19 cellular contexts compared by ENCODE assay signal in genomic region chr10:110880012-110880411, GRCh38. TPM values are rescaled to one million over a fixed set of nuclear protein-coding genes. Genes with fewer than 3 reads are reported as not detected.
DNase-seq lines count a peak whose midpoint lies in the region; ATAC-seq and TF ChIP-seq lines count a peak whose summit lies in the region.
"Had no signal": no experiment of that assay in that cellular context is flagged by ENCODE, and none has a peak within 500 bp of the region (broad histone marks: within the 10 kb centered on the region; RNA-seq: fewer than 3 reads in every experiment).

No MANE protein-coding gene starts in this region.

- H3K9me3 ChIP-seq in body of pancreas: no peaks in the 10 kb centered on the region
- H3K9me3 ChIP-seq in left lung: no peaks in the 10 kb centered on the region
- no peaks in the 10 kb centered on the region for H3K9me3 ChIP-seq in transverse colon
- H3K9me3 ChIP-seq: adrenal gland, lower lobe of right lung had no signal

- peaks cover 62% of the 10 kb centered on the region for H3K4me1 ChIP-seq in body of pancreas
- peaks cover 0 to 9% of the 10 kb centered on the region in 2 donors for H3K4me1 ChIP-seq in left lung
- H3K4me1 ChIP-seq in transverse colon: peaks cover 17 to 85% (median 42%) of the 10 kb centered on the region in 4 donors

- TF ChIP-seq CTCF in body of pancreas (IDR thresholded peaks at IDR 0.05): no peak
- no peak for TF ChIP-seq CTCF in left lung (IDR thresholded peaks at IDR 0.05)
- no peak for TF ChIP-seq CTCF in transverse colon (IDR thresholded peaks at IDR 0.05)

- TF ChIP-seq EP300 in transverse colon (IDR thresholded peaks at IDR 0.05; ENCODE audit: low read depth): no peak

- H3K4me3 ChIP-seq in body of pancreas (no peak overlapping the region), left lung (no peak overlapping the region), transverse colon (no peak overlapping the region)
- H3K4me3 ChIP-seq: adrenal gland, lower lobe of right lung had no signal

- intact Hi-C loops in Right ventricle myocardium inferior (cut with DNase I): loop anchor here (10.0 kb wide), 1 partner anchor 235 kb away; the partner anchor contains the start of gene RBM20
- intact Hi-C loops in cardiac septum (cut with DNase I): no loop called here
- intact Hi-C loops in body of pancreas (cut with DNase I): loop anchor here (10.0 kb wide), 1 partner anchor 135 kb away; no protein-coding TSS in a partner anchor
- intact Hi-C loops in left lung (cut with DNase I): no loop called here
- intact Hi-C loops in transverse colon (cut with DNase I; ENCODE audit: low total_unique reads): no loop called here

- H3K36me3 ChIP-seq in body of pancreas (replicated peaks in 1 of 2; ENCODE audit: insufficient read depth in 1 of 2, low read depth in 2 of 2) (peaks cover 0 to 16% of the 10 kb centered on the region in 2 donors), left lung (peaks cover 0 to 21% of the 10 kb centered on the region in 2 donors), transverse colon (peaks cover 0 to 63% (median 20%) of the 10 kb centered on the region in 4 donors)

- ATAC-seq in Right ventricle myocardium inferior (peak; percentile 88), body of pancreas (peak; percentile 13), left lung (peak; percentile 62), GM18519 (IDR thresholded peaks at IDR 0.05; ENCODE audit: low FRiP score, unreplicated experiment) (no peak)

- H3K27me3 ChIP-seq in body of pancreas (no peaks in the 10 kb centered on the region), left lung (no peaks in the 10 kb centered on the region), transverse colon (no peaks in the 10 kb centered on the region)
- H3K27me3 ChIP-seq: adrenal gland had no signal

- TF ChIP-seq POLR2A in body of pancreas (IDR thresholded peaks at IDR 0.05) (peak in 1 of 3 donors; percentile 25), transverse colon (IDR thresholded peaks at IDR 0.05) (no peak)

- peak overlapping the region in 3 of 4 donors; percentile 47 to 99 (median 49) for H3K27ac ChIP-seq in body of pancreas
- no peak overlapping the region for H3K27ac ChIP-seq in left lung
- peak overlapping the region; percentile 15 to 29 (median 20) for H3K27ac ChIP-seq in transverse colon
- H3K27ac ChIP-seq: adrenal gland, lower lobe of right lung, VCaP had no signal

- DNase-seq in Right ventricle myocardium inferior (ENCODE audit: missing footprints) (no peak), cardiac septum (ENCODE audit: low spot score) (no peak), body of pancreas (no peak), left lung (no peak), transverse colon (no peak), globus pallidus (ENCODE audit: low spot score) (no peak)
- no peak for DNase-seq in stimulated activated CD4-positive, alpha-beta T cell treated with anti-CD3 and anti-CD28 coated beads, Interleukin-4, amount 100 ng/mL, for 24 hours
- DNase-seq: adrenal gland, GDM1, H9, Karpas-422, lower lobe of right lung, NCI-H1105 treated with DMSO at 0.1 percent for 48 hours, NCI-H774, RPMI8226, substantia nigra, SW 1271 had no signal

- in situ Hi-C loops in transverse colon (cut with MboI; ENCODE audit: low pct_ligation_motif_present in 1 of 4, low pct_unique_long_range_greater_than_20kb in 1 of 4, low sequenced_read_pairs in 3 of 4): loop anchor here in 3 of 4 donors (10.0 to 25.0 kb wide), 5 partner anchors 75 to 568 kb away; partner anchors contain the start of gene SMNDC1 (in 1 of the 3)

- 33 to 44% methylated on average over 3 of the region's 3 CpGs for WGBS in body of pancreas, 2 donors
- 67 to 73% methylated on average over 3 of the region's 3 CpGs for WGBS in transverse colon (ENCODE audit: low coverage in 1 of 2), 2 donors

RNA-seq across cellular contexts. Expression of gene PDCD4, which starts 8.3 kb away (rescaled TPM):
- 71.6 TPM for total RNA-seq in Right ventricle myocardium inferior
- total RNA-seq in cardiac septum: 42.0 TPM
- total RNA-seq in body of pancreas: 100 to 1,000 TPM; 332 to 458 TPM
- total RNA-seq in left lung: 10 to 100 TPM; 45.7 to 47.5 TPM
- 100 to 1,000 TPM in 3 of 4 donors, 10 to 100 TPM in 1; 98.3 to 724 (median 511) TPM for total RNA-seq in transverse colon

RNA-seq across cellular contexts. Expression of gene BBIP1, which starts 39.0 kb away (rescaled TPM):
- total RNA-seq in Right ventricle myocardium inferior: 19.0 TPM
- 31.1 TPM for total RNA-seq in cardiac septum
- total RNA-seq in body of pancreas: 10 to 100 TPM in 1 of 2 donors, 1 to 10 TPM in 1; 2.0 to 22.3 TPM
- 10 to 100 TPM; 22.6 to 30.4 TPM for total RNA-seq in left lung
- 10 to 100 TPM in 3 of 4 donors, 1 to 10 TPM in 1; 9.6 to 44.9 (median 18.1) TPM for total RNA-seq in transverse colon

RNA-seq across cellular contexts. Expression of gene SHOC2, which starts 39.4 kb away (rescaled TPM):
- total RNA-seq in Right ventricle myocardium inferior: 44.2 TPM
- 51.4 TPM for total RNA-seq in cardiac septum
- total RNA-seq in body of pancreas: 10 to 100 TPM; 24.1 to 26.0 TPM
- 10 to 100 TPM; 52.6 to 61.6 TPM for total RNA-seq in left lung
- total RNA-seq in transverse colon: 100 to 1,000 TPM in 1 of 4 donors, 10 to 100 TPM in 3; 57.3 to 125 (median 73.4) TPM

Comparison
In these comparisons a context has a peak if more than half of its experiments do, and no peak if none do; other contexts are left out.
1. intact Hi-C loops: an anchor here in Right ventricle myocardium inferior (10.0 kb wide) and body of pancreas (10.0 kb wide); none called in cardiac septum, left lung and transverse colon.
2. H3K27ac ChIP-seq: peak in body of pancreas (3 of 4) and transverse colon (4 of 4); none in left lung (0 of 2).